ENCODE assay signal across 8 cellular contexts in the genomic region with DNA sequence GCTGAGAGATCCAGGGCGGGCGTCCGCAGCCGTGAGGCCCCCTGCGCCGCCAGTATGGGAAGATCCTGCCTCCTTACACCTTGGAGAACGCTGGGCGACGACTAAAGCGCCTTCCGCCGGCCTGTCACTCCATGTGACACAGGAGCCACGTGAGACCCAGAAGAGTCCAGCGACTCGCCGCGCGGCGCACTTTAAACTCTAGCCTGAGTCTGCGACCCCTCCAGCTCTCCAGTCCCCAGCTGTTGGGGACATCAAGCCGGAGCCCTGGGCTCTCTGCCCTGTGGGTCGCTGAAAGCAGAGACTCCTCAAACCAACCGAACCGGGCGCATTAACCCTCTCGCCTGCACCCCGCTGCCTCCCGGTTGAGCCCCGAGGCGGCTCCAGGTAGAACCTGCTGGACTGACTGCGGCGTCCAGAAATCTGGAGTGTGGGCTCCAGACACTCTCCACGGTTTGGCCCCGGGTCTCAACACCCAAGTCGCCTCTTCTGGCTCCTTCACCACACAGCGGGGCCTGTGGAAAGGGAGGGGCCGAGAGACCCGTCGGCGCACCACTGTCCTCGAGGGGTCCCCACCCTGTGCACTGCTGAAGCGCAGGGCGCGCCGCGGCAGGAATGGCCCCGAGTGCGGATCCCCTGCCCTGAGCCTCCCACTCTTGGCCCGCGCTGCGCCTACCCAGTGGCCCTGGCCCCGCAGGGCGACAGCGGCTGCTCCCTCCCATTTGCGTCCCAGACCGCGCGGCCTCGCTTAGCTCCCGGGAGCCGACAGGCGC. TPM values are rescaled to one million over a fixed set of nuclear protein-coding genes. Genes with fewer than 3 reads are reported as not detected.
DNase-seq lines count a peak whose midpoint lies in the region; ATAC-seq and TF ChIP-seq lines count a peak whose summit lies in the region.

No MANE protein-coding gene starts in this region.

- no peak overlapping the region for H3K9ac ChIP-seq in IMR-90 (ENCODE audit: low read depth, low read length)

- H4K8ac ChIP-seq in IMR-90 (ENCODE audit: low read depth in 2 of 2, low read length in 2 of 2): no peak overlapping the region

- H2AFZ ChIP-seq in IMR-90 (replicated peaks; ENCODE audit: low read length, poor library complexity): no peak overlapping the region

- ATAC-seq in IMR-90 (ENCODE audit: low read depth) (no peak), left colon (no peak), GM21367 (IDR thresholded peaks at IDR 0.05; ENCODE audit: unreplicated experiment) (no peak), GM19463 (IDR thresholded peaks at IDR 0.05; ENCODE audit: unreplicated experiment) (no peak)

- no peak overlapping the region for H3K18ac ChIP-seq in IMR-90 (ENCODE audit: low read depth, low read length)

- no peak overlapping the region for H2BK20ac ChIP-seq in IMR-90 (ENCODE audit: low read depth, low read length)

- CTCF ChIA-PET in IMR-90 (lab: Yijun Ruan, JAX): no interaction called here

- H3K4me2 ChIP-seq in IMR-90 (ENCODE audit: low read depth, low read length): peak overlapping the region; percentile 21; the same call in 1 of the 2 replicates

- dilution Hi-C loops in IMR-90 (cut with HindIII; ENCODE audit: low sequenced_read_pairs, unreplicated experiment): loop anchor here (25.0 kb wide), 1 partner anchor 725 kb away; no protein-coding TSS in a partner anchor

- DNase-seq in IMR-90: no peak
- peak in 39 of 56 donors; percentile 18 to 70 (median 42) for DNase-seq in amygdala (lab: John Stamatoyannopoulos, UW)
- peak; percentile 38 to 45 for DNase-seq in left colon
- DNase-seq in stimulated activated CD4-positive, alpha-beta T cell treated with anti-CD3 and anti-CD28 coated beads, Interleukin-4, amount 100 ng/mL, for 4 hours: peak; percentile 29 to 30
- DNase-seq in EL: no peak
- no peak for DNase-seq in RPMI8226

- H4K5ac ChIP-seq in IMR-90 (ENCODE audit: low read depth, low read length): no peak overlapping the region

- no peaks in the 10 kb centered on the region for H3K79me1 ChIP-seq in IMR-90 (ENCODE audit: low read depth in 1 of 2, low read length in 2 of 2)

- no peak for TF ChIP-seq RAD21 in IMR-90 (IDR thresholded peaks at IDR 0.05; ENCODE audit: low read length)

- no peak overlapping the region for H2BK120ac ChIP-seq in IMR-90 (ENCODE audit: low read depth, low read length)

- H3K4ac ChIP-seq in IMR-90 (ENCODE audit: low read depth, low read length): no peak overlapping the region

- intact Hi-C loops in IMR-90 (cut with micrococcal nuclease) (no loop called here), left colon (cut with DNase I, micrococcal nuclease) (loop anchor here in 1 of 2 donors (10.0 kb wide), 1 partner anchor 748 kb away; no protein-coding TSS in a partner anchor)

- 2% methylated on average over 17 of the region's 62 CpGs; no CpG with 5 or more reads in 1 of the 2 experiments for WGBS in IMR-90 (ENCODE audit: extremely low coverage in 2 of 2, insufficient read length in 1 of 2), 2 experiments

- H3K27ac ChIP-seq in IMR-90 (ENCODE audit: insufficient read depth, low read length): no peak overlapping the region

- H3K23ac ChIP-seq in IMR-90 (ENCODE audit: low read depth, low read length): no peak overlapping the region

- TF ChIP-seq POLR2A in IMR-90 (IDR thresholded peaks at IDR 0.05; ENCODE audit: low read depth, low read length): no peak

- H3K56ac ChIP-seq in IMR-90 (ENCODE audit: extremely low read depth, insufficient read depth, low read length): no peak overlapping the region

- POLR2A ChIA-PET in IMR-90 (lab: Charles Lee; ENCODE audit: unreplicated experiment): no interaction called here

- H3K4me3 ChIP-seq in IMR-90 (ENCODE audit: insufficient read depth, low read depth, low read length): no peak overlapping the region; the same call in 1 of the 2 replicates

- H2BK15ac ChIP-seq in IMR-90 (ENCODE audit: low read depth, low read length): no peak overlapping the region

- no peak overlapping the region for H4K91ac ChIP-seq in IMR-90 (ENCODE audit: insufficient read depth, low read depth, low read length)

- no peak for TF ChIP-seq CTCF in IMR-90 (conservative IDR thresholded peaks at IDR 0.05; ENCODE audit: low read depth, low read length)

- H2AK5ac ChIP-seq in IMR-90 (ENCODE audit: low read depth, low read length): no peak overlapping the region

- H3K9me1 ChIP-seq in IMR-90 (ENCODE audit: insufficient read depth, low read length): no peaks in the 10 kb centered on the region

- H2BK5ac ChIP-seq in IMR-90 (ENCODE audit: low read depth, low read length, poor library complexity, severe bottlenecking): no peak overlapping the region

- H3K27me3 ChIP-seq in IMR-90 (ENCODE audit: control insufficient read depth, insufficient read depth, low read length): peaks cover 34% of the 10 kb centered on the region

- no peaks in the 10 kb centered on the region for H3K4me1 ChIP-seq in IMR-90 (ENCODE audit: control insufficient read depth, insufficient read depth, low read length)

- no peak overlapping the region for H2AK9ac ChIP-seq in IMR-90 (replicated peaks; ENCODE audit: low read depth, low read length, poor library complexity)

- in situ Hi-C loops in IMR-90 (cut with MboI; ENCODE audit: low sequenced_read_pairs): loop anchor here (10.0 kb wide), 2 partner anchors 628 to 998 kb away; no protein-coding TSS in a partner anchor

- no peak overlapping the region for H3K14ac ChIP-seq in IMR-90 (replicated peaks; ENCODE audit: low read depth, low read length)

- BruUV-seq in IMR-90 (replicated peaks; lab: Mats Ljungman, UMichigan): no TSS peak

- no peaks in the 10 kb centered on the region for H4K20me1 ChIP-seq in IMR-90 (ENCODE audit: insufficient read depth, low read length)

- H3K9me3 ChIP-seq in IMR-90 (ENCODE audit: control insufficient read depth, insufficient read depth, low read length): no peaks in the 10 kb centered on the region; the same call in 1 of the 2 replicates

- H3K36me3 ChIP-seq in IMR-90 (ENCODE audit: control insufficient read depth, insufficient read depth, low read length): no peaks in the 10 kb centered on the region

TF ChIP-seq in IMR-90, 13 proteins besides CTCF, POLR2A, EP300 and RAD21:
- no peak for TF ChIP-seq RCOR1 (IDR thresholded peaks at IDR 0.05; ENCODE audit: insufficient replicate concordance, low read length)
- TF ChIP-seq BHLHE40 (IDR thresholded peaks at IDR 0.05; ENCODE audit: low read depth, low read length): no peak
- no peak for TF ChIP-seq CHD1 (IDR thresholded peaks at IDR 0.05; ENCODE audit: low read depth, low read length)
- TF ChIP-seq USF2 (IDR thresholded peaks at IDR 0.05; ENCODE audit: low read depth, low read length): no peak
- TF ChIP-seq ELK1 (IDR thresholded peaks at IDR 0.05; ENCODE audit: borderline replicate concordance, low read depth, low read length): no peak
- no peak for TF ChIP-seq MAFK (IDR thresholded peaks at IDR 0.05; ENCODE audit: low read depth, low read length)
- no peak for TF ChIP-seq RFX5 (IDR thresholded peaks at IDR 0.05; ENCODE audit: low read depth, low read length)
- no peak for TF ChIP-seq MXI1 (IDR thresholded peaks at IDR 0.05; ENCODE audit: borderline replicate concordance, low read depth, low read length)
- TF ChIP-seq FOS (IDR thresholded peaks at IDR 0.05; ENCODE audit: low read depth, low read length): no peak
- TF ChIP-seq CEBPB (IDR thresholded peaks at IDR 0.05; ENCODE audit: low read depth, low read length): no peak
- no peak for TF ChIP-seq MAZ (IDR thresholded peaks at IDR 0.05; ENCODE audit: borderline replicate concordance, low read depth, low read length)
- TF ChIP-seq NFE2L2 (IDR thresholded peaks at IDR 0.05; ENCODE audit: low read depth, low read length): no peak
- no peak for TF ChIP-seq SMC3 (IDR thresholded peaks at IDR 0.05; ENCODE audit: low read depth, low read length)
TF ChIP-seq in IMR-90: peak in this region for 0.

RNA-seq across cellular contexts. Expression of gene SFMBT2, which starts 1.8 kb away (rescaled TPM):
- total RNA-seq in IMR-90 (2012; rRNA removed): 1.1 and 1.3 TPM in 2 replicates
- polyA plus RNA-seq in IMR-90 (2012; rRNA removed): 0.53 and 0.70 TPM in 2 replicates
- polyA plus RNA-seq in IMR-90 (2012; cell fraction: cytosol; rRNA removed): 0.25 and 0.26 TPM in 2 replicates
- 0.88 and 2.3 TPM in 2 replicates for polyA plus RNA-seq in IMR-90 (2012; cell fraction: nucleus; rRNA removed; ENCODE audit: low replicate concordance)
- total RNA-seq in left colon: 1 to 10 TPM; 3.4 to 7.5 TPM

Comparison
In these comparisons a context has a peak if more than half of its experiments do, and no peak if none do; other contexts are left out.
1. DNase-seq: peak in amygdala (39 of 56), left colon (2 of 2) and stimulated activated CD4-positive, alpha-beta T cell treated with anti-CD3 and anti-CD28 coated beads, Interleukin-4, amount 100 ng/mL, for 4 hours (2 of 2); none in IMR-90 (single experiment), EL (single experiment) and RPMI8226 (single experiment).